1 cellular context compared by ENCODE assay signal in the genomic region with DNA sequence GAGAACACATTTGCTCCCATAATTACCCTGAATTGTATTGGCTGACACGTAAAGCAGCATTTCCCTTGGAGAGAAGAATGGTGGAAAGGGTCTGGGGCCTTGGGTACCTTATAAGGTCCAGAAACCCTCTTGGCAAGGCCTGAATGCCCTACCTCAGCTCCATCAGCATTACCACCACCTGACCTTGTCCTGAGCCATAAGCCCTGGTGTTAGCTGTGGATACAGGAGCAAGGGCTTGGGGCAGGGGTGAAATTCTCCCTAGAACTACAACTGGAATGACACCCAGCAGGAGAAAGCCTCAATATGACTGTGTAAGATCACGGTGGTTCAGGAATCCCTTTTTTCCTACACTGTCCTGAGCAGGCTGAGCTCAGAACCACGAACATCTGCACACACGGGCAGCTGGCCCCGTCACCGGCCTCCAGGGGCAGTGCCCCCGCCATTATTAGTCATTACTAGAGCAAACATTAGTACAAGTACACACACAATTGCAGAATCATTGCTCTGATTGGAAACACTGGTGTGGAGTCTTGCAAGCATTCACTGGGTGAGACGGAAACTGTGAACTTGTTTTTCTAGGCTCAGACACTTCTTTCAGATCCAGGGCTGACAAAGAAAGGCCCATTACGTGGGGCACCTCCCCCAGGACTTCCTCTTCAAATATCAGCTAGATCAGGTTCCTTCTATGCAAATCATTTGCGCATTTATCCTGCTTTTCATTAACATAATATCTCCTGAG.
TF ChIP-seq lines count a peak whose summit lies in the region.

No MANE protein-coding gene starts in this region.

TF ChIP-seq in HepG2, 621 proteins besides CTCF, POLR2A, EP300 and RAD21 (continues in another document):
- TF ChIP-seq NFE2L2 (IDR thresholded peaks at IDR 0.05; ENCODE audit: low read length) (peak; percentile 4; the same call in 1 of the 2 replicates), EHMT2 (IDR thresholded peaks at IDR 0.05; ENCODE audit: borderline replicate concordance, low read depth, low read length) (no peak), MTA1 (CRISPR knock-in tag; IDR thresholded peaks at IDR 0.05; ENCODE audit: borderline replicate concordance) (no peak), GFI1 (CRISPR knock-in tag; IDR thresholded peaks at IDR 0.05; ENCODE audit: borderline replicate concordance) (0 out of 2 replicates have a peak, but pooled peaks have one; percentile 40), XRCC5 (optimal IDR thresholded peaks at IDR 0.05; ENCODE audit: low read length) (no peak), GATAD2A (CRISPR knock-in tag; IDR thresholded peaks at IDR 0.05) (peak; percentile 64), FOXP1 (IDR thresholded peaks at IDR 0.05) (no peak), FOXP1 (CRISPR knock-in tag; IDR thresholded peaks at IDR 0.05) (peak; percentile 61), FOXA3 (CRISPR knock-in tag; IDR thresholded peaks at IDR 0.05) (peak; percentile 71; the same call in 1 of the 2 replicates), GABPB1 (CRISPR knock-in tag; IDR thresholded peaks at IDR 0.05) (no peak), THAP11 (CRISPR knock-in tag; IDR thresholded peaks at IDR 0.05) (0 out of 2 replicates have a peak, but pooled peaks have one; percentile 12), ZNF567 (CRISPR knock-in tag; IDR thresholded peaks at IDR 0.05; ENCODE audit: borderline replicate concordance) (no peak), SOX6 (IDR thresholded peaks at IDR 0.05) (no peak), SOX6 (CRISPR knock-in tag; IDR thresholded peaks at IDR 0.05) (peak; percentile 23; the same call in 1 of the 2 replicates), CEBPB (IDR thresholded peaks at IDR 0.05; ENCODE audit: borderline replicate concordance, low read depth, low read length) (peak; percentile 74; the same call in 1 of the 2 replicates), CBFB (CRISPR knock-in tag; IDR thresholded peaks at IDR 0.05) (no peak), NR2F6 (IDR thresholded peaks at IDR 0.05) (peak; percentile 30; the same call in 1 of the 2 replicates), NR2F6 (CRISPR knock-in tag; IDR thresholded peaks at IDR 0.05) (no peak), ZNF563 (CRISPR knock-in tag; IDR thresholded peaks at IDR 0.05) (no peak), IRF2 (CRISPR knock-in tag; IDR thresholded peaks at IDR 0.05) (no peak), HDAC2 (CRISPR knock-in tag; IDR thresholded peaks at IDR 0.05) (no peak), DNMT3B (CRISPR knock-in tag; conservative IDR thresholded peaks at IDR 0.05) (peak; percentile 24; the same call in 1 of the 2 replicates), CHD4 (IDR thresholded peaks at IDR 0.05; ENCODE audit: borderline replicate concordance, low read length) (no peak), BRCA1 (CRISPR knock-in tag; IDR thresholded peaks at IDR 0.05) (no peak), ZNF296 (CRISPR knock-in tag; conservative IDR thresholded peaks at IDR 0.05) (no peak), CREB1 (IDR thresholded peaks at IDR 0.05) (no peak), CREB1 (CRISPR knock-in tag; IDR thresholded peaks at IDR 0.05) (peak; percentile 40; the same call in 1 of the 2 replicates), MIXL1 (CRISPR knock-in tag; IDR thresholded peaks at IDR 0.05) (0 out of 2 replicates have a peak, but pooled peaks have one; percentile 21), SALL1 (CRISPR knock-in tag; IDR thresholded peaks at IDR 0.05) (peak; percentile 27; the same call in 1 of the 2 replicates), FOSL2 (CRISPR knock-in tag; IDR thresholded peaks at IDR 0.05) (peak; percentile 95), SOX13 (IDR thresholded peaks at IDR 0.05) (no peak), SOX13 (CRISPR knock-in tag; conservative IDR thresholded peaks at IDR 0.05 in 1 of 2, IDR thresholded peaks at IDR 0.05 in 1 of 2) (peak in 1 of 2 experiments; percentile 23; a peak in 1 of 4 replicates), POGZ (CRISPR knock-in tag; IDR thresholded peaks at IDR 0.05) (peak; percentile 15; the same call in 1 of the 2 replicates), ZNF781 (CRISPR knock-in tag; IDR thresholded peaks at IDR 0.05; ENCODE audit: borderline replicate concordance, not compliant biosample characterization) (no peak), FOSL1 (CRISPR knock-in tag; IDR thresholded peaks at IDR 0.05; ENCODE audit: borderline replicate concordance) (peak; percentile 57; the same call in 1 of the 2 replicates), HMG20A (CRISPR knock-in tag; IDR thresholded peaks at IDR 0.05; ENCODE audit: borderline replicate concordance) (peak; percentile 56; the same call in 1 of the 2 replicates)
- TF ChIP-seq, protein P1, sequence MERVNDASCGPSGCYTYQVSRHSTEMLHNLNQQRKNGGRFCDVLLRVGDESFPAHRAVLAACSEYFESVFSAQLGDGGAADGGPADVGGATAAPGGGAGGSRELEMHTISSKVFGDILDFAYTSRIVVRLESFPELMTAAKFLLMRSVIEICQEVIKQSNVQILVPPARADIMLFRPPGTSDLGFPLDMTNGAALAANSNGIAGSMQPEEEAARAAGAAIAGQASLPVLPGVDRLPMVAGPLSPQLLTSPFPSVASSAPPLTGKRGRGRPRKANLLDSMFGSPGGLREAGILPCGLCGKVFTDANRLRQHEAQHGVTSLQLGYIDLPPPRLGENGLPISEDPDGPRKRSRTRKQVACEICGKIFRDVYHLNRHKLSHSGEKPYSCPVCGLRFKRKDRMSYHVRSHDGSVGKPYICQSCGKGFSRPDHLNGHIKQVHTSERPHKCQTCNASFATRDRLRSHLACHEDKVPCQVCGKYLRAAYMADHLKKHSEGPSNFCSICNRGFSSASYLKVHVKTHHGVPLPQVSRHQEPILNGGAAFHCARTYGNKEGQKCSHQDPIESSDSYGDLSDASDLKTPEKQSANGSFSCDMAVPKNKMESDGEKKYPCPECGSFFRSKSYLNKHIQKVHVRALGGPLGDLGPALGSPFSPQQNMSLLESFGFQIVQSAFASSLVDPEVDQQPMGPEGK (CRISPR knock-in tag; IDR thresholded peaks at IDR 0.05) = peak; percentile 47; the same call in 1 of the 2 replicates
- TF ChIP-seq, protein P2, sequence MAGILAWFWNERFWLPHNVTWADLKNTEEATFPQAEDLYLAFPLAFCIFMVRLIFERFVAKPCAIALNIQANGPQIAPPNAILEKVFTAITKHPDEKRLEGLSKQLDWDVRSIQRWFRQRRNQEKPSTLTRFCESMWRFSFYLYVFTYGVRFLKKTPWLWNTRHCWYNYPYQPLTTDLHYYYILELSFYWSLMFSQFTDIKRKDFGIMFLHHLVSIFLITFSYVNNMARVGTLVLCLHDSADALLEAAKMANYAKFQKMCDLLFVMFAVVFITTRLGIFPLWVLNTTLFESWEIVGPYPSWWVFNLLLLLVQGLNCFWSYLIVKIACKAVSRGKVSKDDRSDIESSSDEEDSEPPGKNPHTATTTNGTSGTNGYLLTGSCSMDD (CRISPR knock-in tag; IDR thresholded peaks at IDR 0.05) = no peak
- TF ChIP-seq, protein P3, sequence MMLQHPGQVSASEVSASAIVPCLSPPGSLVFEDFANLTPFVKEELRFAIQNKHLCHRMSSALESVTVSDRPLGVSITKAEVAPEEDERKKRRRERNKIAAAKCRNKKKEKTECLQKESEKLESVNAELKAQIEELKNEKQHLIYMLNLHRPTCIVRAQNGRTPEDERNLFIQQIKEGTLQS (CRISPR knock-in tag; IDR thresholded peaks at IDR 0.05) = peak; percentile 41; the same call in 1 of the 2 replicates
- TF ChIP-seq, protein P4, sequence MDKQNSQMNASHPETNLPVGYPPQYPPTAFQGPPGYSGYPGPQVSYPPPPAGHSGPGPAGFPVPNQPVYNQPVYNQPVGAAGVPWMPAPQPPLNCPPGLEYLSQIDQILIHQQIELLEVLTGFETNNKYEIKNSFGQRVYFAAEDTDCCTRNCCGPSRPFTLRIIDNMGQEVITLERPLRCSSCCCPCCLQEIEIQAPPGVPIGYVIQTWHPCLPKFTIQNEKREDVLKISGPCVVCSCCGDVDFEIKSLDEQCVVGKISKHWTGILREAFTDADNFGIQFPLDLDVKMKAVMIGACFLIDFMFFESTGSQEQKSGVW (CRISPR knock-in tag; IDR thresholded peaks at IDR 0.05; ENCODE audit: borderline replicate concordance) = no peak
- TF ChIP-seq, protein P5, sequence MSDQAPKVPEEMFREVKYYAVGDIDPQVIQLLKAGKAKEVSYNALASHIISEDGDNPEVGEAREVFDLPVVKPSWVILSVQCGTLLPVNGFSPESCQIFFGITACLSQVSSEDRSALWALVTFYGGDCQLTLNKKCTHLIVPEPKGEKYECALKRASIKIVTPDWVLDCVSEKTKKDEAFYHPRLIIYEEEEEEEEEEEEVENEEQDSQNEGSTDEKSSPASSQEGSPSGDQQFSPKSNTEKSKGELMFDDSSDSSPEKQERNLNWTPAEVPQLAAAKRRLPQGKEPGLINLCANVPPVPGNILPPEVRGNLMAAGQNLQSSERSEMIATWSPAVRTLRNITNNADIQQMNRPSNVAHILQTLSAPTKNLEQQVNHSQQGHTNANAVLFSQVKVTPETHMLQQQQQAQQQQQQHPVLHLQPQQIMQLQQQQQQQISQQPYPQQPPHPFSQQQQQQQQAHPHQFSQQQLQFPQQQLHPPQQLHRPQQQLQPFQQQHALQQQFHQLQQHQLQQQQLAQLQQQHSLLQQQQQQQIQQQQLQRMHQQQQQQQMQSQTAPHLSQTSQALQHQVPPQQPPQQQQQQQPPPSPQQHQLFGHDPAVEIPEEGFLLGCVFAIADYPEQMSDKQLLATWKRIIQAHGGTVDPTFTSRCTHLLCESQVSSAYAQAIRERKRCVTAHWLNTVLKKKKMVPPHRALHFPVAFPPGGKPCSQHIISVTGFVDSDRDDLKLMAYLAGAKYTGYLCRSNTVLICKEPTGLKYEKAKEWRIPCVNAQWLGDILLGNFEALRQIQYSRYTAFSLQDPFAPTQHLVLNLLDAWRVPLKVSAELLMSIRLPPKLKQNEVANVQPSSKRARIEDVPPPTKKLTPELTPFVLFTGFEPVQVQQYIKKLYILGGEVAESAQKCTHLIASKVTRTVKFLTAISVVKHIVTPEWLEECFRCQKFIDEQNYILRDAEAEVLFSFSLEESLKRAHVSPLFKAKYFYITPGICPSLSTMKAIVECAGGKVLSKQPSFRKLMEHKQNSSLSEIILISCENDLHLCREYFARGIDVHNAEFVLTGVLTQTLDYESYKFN (CRISPR knock-in tag; conservative IDR thresholded peaks at IDR 0.05) = peak; percentile 39; the same call in 1 of the 2 replicates
- TF ChIP-seq, protein P6, sequence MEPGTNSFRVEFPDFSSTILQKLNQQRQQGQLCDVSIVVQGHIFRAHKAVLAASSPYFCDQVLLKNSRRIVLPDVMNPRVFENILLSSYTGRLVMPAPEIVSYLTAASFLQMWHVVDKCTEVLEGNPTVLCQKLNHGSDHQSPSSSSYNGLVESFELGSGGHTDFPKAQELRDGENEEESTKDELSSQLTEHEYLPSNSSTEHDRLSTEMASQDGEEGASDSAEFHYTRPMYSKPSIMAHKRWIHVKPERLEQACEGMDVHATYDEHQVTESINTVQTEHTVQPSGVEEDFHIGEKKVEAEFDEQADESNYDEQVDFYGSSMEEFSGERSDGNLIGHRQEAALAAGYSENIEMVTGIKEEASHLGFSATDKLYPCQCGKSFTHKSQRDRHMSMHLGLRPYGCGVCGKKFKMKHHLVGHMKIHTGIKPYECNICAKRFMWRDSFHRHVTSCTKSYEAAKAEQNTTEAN (CRISPR knock-in tag; conservative IDR thresholded peaks at IDR 0.05) = peak; percentile 60; the same call in 1 of the 2 replicates
- TF ChIP-seq, protein P7, sequence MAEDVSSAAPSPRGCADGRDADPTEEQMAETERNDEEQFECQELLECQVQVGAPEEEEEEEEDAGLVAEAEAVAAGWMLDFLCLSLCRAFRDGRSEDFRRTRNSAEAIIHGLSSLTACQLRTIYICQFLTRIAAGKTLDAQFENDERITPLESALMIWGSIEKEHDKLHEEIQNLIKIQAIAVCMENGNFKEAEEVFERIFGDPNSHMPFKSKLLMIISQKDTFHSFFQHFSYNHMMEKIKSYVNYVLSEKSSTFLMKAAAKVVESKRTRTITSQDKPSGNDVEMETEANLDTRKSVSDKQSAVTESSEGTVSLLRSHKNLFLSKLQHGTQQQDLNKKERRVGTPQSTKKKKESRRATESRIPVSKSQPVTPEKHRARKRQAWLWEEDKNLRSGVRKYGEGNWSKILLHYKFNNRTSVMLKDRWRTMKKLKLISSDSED (CRISPR knock-in tag; IDR thresholded peaks at IDR 0.05) = no peak
- TF ChIP-seq, protein P8, sequence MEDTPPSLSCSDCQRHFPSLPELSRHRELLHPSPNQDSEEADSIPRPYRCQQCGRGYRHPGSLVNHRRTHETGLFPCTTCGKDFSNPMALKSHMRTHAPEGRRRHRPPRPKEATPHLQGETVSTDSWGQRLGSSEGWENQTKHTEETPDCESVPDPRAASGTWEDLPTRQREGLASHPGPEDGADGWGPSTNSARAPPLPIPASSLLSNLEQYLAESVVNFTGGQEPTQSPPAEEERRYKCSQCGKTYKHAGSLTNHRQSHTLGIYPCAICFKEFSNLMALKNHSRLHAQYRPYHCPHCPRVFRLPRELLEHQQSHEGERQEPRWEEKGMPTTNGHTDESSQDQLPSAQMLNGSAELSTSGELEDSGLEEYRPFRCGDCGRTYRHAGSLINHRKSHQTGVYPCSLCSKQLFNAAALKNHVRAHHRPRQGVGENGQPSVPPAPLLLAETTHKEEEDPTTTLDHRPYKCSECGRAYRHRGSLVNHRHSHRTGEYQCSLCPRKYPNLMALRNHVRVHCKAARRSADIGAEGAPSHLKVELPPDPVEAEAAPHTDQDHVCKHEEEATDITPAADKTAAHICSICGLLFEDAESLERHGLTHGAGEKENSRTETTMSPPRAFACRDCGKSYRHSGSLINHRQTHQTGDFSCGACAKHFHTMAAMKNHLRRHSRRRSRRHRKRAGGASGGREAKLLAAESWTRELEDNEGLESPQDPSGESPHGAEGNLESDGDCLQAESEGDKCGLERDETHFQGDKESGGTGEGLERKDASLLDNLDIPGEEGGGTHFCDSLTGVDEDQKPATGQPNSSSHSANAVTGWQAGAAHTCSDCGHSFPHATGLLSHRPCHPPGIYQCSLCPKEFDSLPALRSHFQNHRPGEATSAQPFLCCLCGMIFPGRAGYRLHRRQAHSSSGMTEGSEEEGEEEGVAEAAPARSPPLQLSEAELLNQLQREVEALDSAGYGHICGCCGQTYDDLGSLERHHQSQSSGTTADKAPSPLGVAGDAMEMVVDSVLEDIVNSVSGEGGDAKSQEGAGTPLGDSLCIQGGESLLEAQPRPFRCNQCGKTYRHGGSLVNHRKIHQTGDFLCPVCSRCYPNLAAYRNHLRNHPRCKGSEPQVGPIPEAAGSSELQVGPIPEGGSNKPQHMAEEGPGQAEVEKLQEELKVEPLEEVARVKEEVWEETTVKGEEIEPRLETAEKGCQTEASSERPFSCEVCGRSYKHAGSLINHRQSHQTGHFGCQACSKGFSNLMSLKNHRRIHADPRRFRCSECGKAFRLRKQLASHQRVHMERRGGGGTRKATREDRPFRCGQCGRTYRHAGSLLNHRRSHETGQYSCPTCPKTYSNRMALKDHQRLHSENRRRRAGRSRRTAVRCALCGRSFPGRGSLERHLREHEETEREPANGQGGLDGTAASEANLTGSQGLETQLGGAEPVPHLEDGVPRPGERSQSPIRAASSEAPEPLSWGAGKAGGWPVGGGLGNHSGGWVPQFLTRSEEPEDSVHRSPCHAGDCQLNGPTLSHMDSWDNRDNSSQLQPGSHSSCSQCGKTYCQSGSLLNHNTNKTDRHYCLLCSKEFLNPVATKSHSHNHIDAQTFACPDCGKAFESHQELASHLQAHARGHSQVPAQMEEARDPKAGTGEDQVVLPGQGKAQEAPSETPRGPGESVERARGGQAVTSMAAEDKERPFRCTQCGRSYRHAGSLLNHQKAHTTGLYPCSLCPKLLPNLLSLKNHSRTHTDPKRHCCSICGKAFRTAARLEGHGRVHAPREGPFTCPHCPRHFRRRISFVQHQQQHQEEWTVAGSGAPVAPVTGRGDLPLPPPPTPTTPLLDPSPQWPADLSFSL (CRISPR knock-in tag; IDR thresholded peaks at IDR 0.05) = peak; percentile 54; the same call in 1 of the 2 replicates
